Comparison of ENCODE assay signal across 9 cellular contexts in the genomic region with DNA sequence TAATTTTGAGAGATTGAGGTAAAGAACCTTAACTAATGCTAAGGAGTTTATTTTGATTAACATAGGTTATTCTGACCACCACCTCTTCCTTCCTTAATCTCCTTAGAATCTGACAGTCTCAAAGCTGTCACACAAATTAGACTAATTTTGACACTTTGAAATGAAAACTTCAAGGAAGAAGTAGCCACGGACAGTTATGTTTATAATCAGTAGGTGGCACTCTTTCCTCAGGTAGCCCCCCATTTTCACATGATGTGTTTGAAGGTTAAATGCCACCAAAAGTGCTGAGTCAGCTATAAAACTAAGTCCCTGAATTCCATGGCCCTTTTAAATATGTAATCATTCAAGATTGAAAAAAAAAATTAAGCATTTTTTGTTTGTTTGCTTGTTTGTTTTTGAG. TPM values are rescaled to one million over a fixed set of nuclear protein-coding genes. Genes with fewer than 3 reads are reported as not detected.
DNase-seq lines count a peak whose midpoint lies in the region; ATAC-seq and TF ChIP-seq lines count a peak whose summit lies in the region.
"Had no signal": no experiment of that assay in that cellular context is flagged by ENCODE, and none has a peak within 500 bp of the region (broad histone marks: within the 10 kb centered on the region; RNA-seq: fewer than 3 reads in every experiment).

No MANE protein-coding gene starts in this region.

- peaks cover 25% of the 10 kb centered on the region; the same call in 1 of the 2 replicates for H3K36me3 ChIP-seq in DND-41 (ENCODE audit: insufficient read depth, low read length)
- H3K36me3 ChIP-seq in colonic mucosa = no peaks in the 10 kb centered on the region

- H4K91ac ChIP-seq in H9 (ENCODE audit: insufficient read length, low read depth, low read length) = no peak overlapping the region

- H3K4ac ChIP-seq in H9 (ENCODE audit: low read depth, low read length) = no peak overlapping the region

- no peak overlapping the region for H3K4me3 Mint-ChIP-seq in H9

- ATAC-seq in DND-41 (ENCODE audit: insufficient read depth, low read depth) = peak; percentile 73
- ATAC-seq in GM21619 (IDR thresholded peaks at IDR 0.05; ENCODE audit: unreplicated experiment) = no peak
- ATAC-seq in HG03457 (IDR thresholded peaks at IDR 0.05; ENCODE audit: unreplicated experiment) = no peak

- H3K36me3 Mint-ChIP-seq in H9 (ENCODE audit: insufficient read depth in 1 of 3, low read depth in 3 of 3) = peaks cover 9 to 26% (median 19%) of the 10 kb centered on the region in 3 experiments

- no peaks in the 10 kb centered on the region for H3K79me1 ChIP-seq in H9 (ENCODE audit: insufficient read depth, low read depth, low read length, poor library complexity, severe bottlenecking)

- no peaks in the 10 kb centered on the region for H3K9me3 Mint-ChIP-seq in H9

- peaks cover 2 to 6% of the 10 kb centered on the region in 2 experiments; a peak in 3 of 4 replicates for H3K4me1 Mint-ChIP-seq in H9

- no peak overlapping the region for H3K9ac ChIP-seq in DND-41 (ENCODE audit: low read depth, low read length)
- no peak overlapping the region for H3K9ac ChIP-seq in H9 (ENCODE audit: extremely low read depth, insufficient read length, low read length)
- no peak overlapping the region for H3K9ac ChIP-seq in colonic mucosa (ENCODE audit: low read depth in 2 of 2, low read length in 2 of 2)

- H3K14ac ChIP-seq in H9 (ENCODE audit: insufficient read depth, low read length) = no peak overlapping the region

- H3K27me3 ChIP-seq in DND-41 (ENCODE audit: insufficient read depth, low read length, poor library complexity) (no peaks in the 10 kb centered on the region), H9 (ENCODE audit: insufficient read depth, low read length) (no peaks in the 10 kb centered on the region), colonic mucosa (no peaks in the 10 kb centered on the region)

- no peak overlapping the region for H3K23ac ChIP-seq in H9 (ENCODE audit: insufficient read length, low read depth, low read length)

- TF ChIP-seq CTCF in DND-41 (IDR thresholded peaks at IDR 0.05; ENCODE audit: borderline replicate concordance, extremely low read depth, low read length, poor library complexity, severe bottlenecking) = peak; percentile 64
- TF ChIP-seq CTCF in H9 (conservative IDR thresholded peaks at IDR 0.05) = peak; percentile 81
- TF ChIP-seq CTCF in colonic mucosa (IDR thresholded peaks at IDR 0.05) = no peak

- H3K27ac ChIP-seq in DND-41 (ENCODE audit: low read length) (no peak overlapping the region), H9 (ENCODE audit: insufficient read length, low read depth, low read length) (no peak overlapping the region), colonic mucosa (no peak overlapping the region)
- H3K27ac ChIP-seq: thoracic aorta had no signal

- H2BK5ac ChIP-seq in H9 (ENCODE audit: insufficient read length, low read length) = no peak overlapping the region

- H2BK120ac ChIP-seq in H9 (ENCODE audit: low read depth, low read length, poor library complexity, severe bottlenecking) = no peak overlapping the region

- DNase-seq in DND-41 = peak; percentile 18
- DNase-seq in H9 = no peak
- peak; percentile 20 for DNase-seq in RPMI7951 (ENCODE audit: low read depth)
- peak; percentile 42 for DNase-seq in kidney tubule cell (ENCODE audit: low spot score)
- no peak for DNase-seq in colonic mucosa
- no peak for DNase-seq in stimulated activated CD4-positive, alpha-beta T cell treated with anti-CD3 and anti-CD28 coated beads, Interleukin-2, amount 100 ng/mL, for 24 hours

- H4K8ac ChIP-seq in H9 (replicated peaks; ENCODE audit: insufficient read length, low read depth, low read length) = no peak overlapping the region

- H3K4me2 ChIP-seq in DND-41 (ENCODE audit: insufficient read depth, low read length) (no peak overlapping the region), H9 (ENCODE audit: insufficient read depth, insufficient read length, low read length) (no peak overlapping the region)

- no peak overlapping the region for H2BK15ac ChIP-seq in H9 (ENCODE audit: low read depth, low read length)

- no peak overlapping the region for H3K18ac ChIP-seq in H9 (ENCODE audit: insufficient read length, low read depth, low read length)

- no peak overlapping the region for H2BK20ac ChIP-seq in H9 (ENCODE audit: low read depth, low read length, poor library complexity, severe bottlenecking)

- H3T11ph ChIP-seq in H9 (ENCODE audit: low read length) = no peak overlapping the region

- no peaks in the 10 kb centered on the region for H4K20me1 ChIP-seq in DND-41 (ENCODE audit: insufficient read depth, low read length)
- H4K20me1 ChIP-seq in H9 (ENCODE audit: control insufficient read depth, insufficient read depth, insufficient read length) = no peaks in the 10 kb centered on the region

- H3K4me1 ChIP-seq in DND-41 (ENCODE audit: insufficient read depth, low read length) = no peaks in the 10 kb centered on the region
- no peaks in the 10 kb centered on the region for H3K4me1 ChIP-seq in H9 (ENCODE audit: insufficient read depth, low read length)
- H3K4me1 ChIP-seq in colonic mucosa = no peaks in the 10 kb centered on the region

- no peak overlapping the region for H3K27ac Mint-ChIP-seq in H9

- no peak overlapping the region for H2AK5ac ChIP-seq in H9 (ENCODE audit: insufficient read length, low read length)

- H3K4me3 ChIP-seq in DND-41 (ENCODE audit: low read depth in 1 of 2, low read length in 2 of 2) (no peak overlapping the region), colonic mucosa (no peak overlapping the region)
- H3K4me3 ChIP-seq: thoracic aorta had no signal

- no peaks in the 10 kb centered on the region for H3K27me3 Mint-ChIP-seq in H9 (ENCODE audit: low read depth)

- no CpG with 5 or more reads among the region's 1 CpG for WGBS in H9 (ENCODE audit: extremely low coverage, insufficient read length, low lambda C conversion rate)

- H3K79me2 ChIP-seq in DND-41 (ENCODE audit: insufficient read depth, low read length) = no peaks in the 10 kb centered on the region
- no peaks in the 10 kb centered on the region for H3K79me2 ChIP-seq in H9 (ENCODE audit: insufficient read depth, low read length)

- H2BK12ac ChIP-seq in H9 (ENCODE audit: insufficient read length, low read depth, low read length) = no peak overlapping the region

- no peak overlapping the region for H4K5ac ChIP-seq in H9 (ENCODE audit: insufficient read length, low read depth, low read length)

- H3K23me2 ChIP-seq in H9 (ENCODE audit: insufficient read length, low read depth, low read length, poor library complexity, severe bottlenecking) = no peaks in the 10 kb centered on the region

- H2AFZ ChIP-seq in DND-41 (ENCODE audit: low read depth, low read length) (no peak overlapping the region), H9 (ENCODE audit: low read length) (no peak overlapping the region)

- no peaks in the 10 kb centered on the region for H3K9me3 ChIP-seq in DND-41 (ENCODE audit: insufficient read depth, low read length, severe bottlenecking)
- H3K9me3 ChIP-seq in H9 (ENCODE audit: control insufficient read depth, low read depth, low read length) = no peaks in the 10 kb centered on the region
- no peaks in the 10 kb centered on the region for H3K9me3 ChIP-seq in colonic mucosa
- H3K9me3 ChIP-seq: thoracic aorta had no signal

- H3K56ac ChIP-seq in H9 (ENCODE audit: insufficient read length, low read depth, low read length) = no peak overlapping the region

- intact Hi-C loops in colonic mucosa (cut with DNase I) = no loop called here

RNA-seq across cellular contexts. Expression of a gene that starts 22.4 kb away (rescaled TPM):
- total RNA-seq in H9 (2021) = 74.2 and 76.7 TPM in 2 replicates
- total RNA-seq in RPMI7951 (2014; rRNA removed; shearing (Covaris generic)) = 47.8 and 55.5 TPM in 2 replicates
- total RNA-seq in colonic mucosa = 10 to 100 TPM; 75.4 to 93.0 TPM

RNA-seq across cellular contexts. Expression of a gene that starts 23.9 kb away (rescaled TPM):
- 0.07 and 0.09 TPM in 2 replicates for total RNA-seq in H9 (2021)
- 0.10 TPM in 1 of 2 replicates, not detected in the other for total RNA-seq in RPMI7951 (2014; rRNA removed; shearing (Covaris generic))
- under 1 TPM; 0.05 to 0.15 TPM for total RNA-seq in colonic mucosa

RNA-seq across cellular contexts. Expression of a gene that starts 32.7 kb away (rescaled TPM):
- 70.8 and 71.3 TPM in 2 replicates for total RNA-seq in H9 (2021)
- 43.4 and 52.1 TPM in 2 replicates for total RNA-seq in RPMI7951 (2014; rRNA removed; shearing (Covaris generic))
- total RNA-seq in colonic mucosa = 10 to 100 TPM; 70.7 to 81.8 TPM

Comparison
In these comparisons a context has a peak if more than half of its experiments do, and no peak if none do; other contexts are left out.
1. DNase-seq: peak in DND-41 (single experiment), RPMI7951 (single experiment) and kidney tubule cell (single experiment); none in H9 (single experiment), colonic mucosa (single experiment) and stimulated activated CD4-positive, alpha-beta T cell treated with anti-CD3 and anti-CD28 coated beads, Interleukin-2, amount 100 ng/mL, for 24 hours (0 of 2).